8 cellular contexts compared by ENCODE assay signal in the genomic region with DNA sequence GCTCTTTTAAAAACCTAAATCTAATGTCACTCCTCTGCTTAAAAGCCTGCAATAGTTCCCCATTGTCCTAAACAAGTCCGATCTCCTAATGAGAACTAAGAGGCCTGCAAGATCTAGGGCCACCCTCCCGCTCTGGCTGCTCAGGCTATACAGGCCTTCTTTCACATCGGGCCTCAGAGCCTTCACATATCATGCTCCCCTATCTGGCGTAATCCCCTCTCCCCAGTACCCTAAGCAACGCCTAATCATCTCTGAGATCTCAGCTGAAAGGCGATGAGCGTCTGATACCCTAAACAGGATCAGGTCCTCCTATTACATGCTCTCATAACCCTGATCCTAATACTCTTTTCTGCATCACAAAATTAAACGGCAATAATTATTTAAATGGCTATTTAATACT. TPM values are rescaled to one million over a fixed set of nuclear protein-coding genes. Genes with fewer than 3 reads are reported as not detected.
DNase-seq lines count a peak whose midpoint lies in the region; ATAC-seq and TF ChIP-seq lines count a peak whose summit lies in the region.

No MANE protein-coding gene starts in this region.

- WGBS in prostate gland: 19% methylated on average over 8 of the region's 8 CpGs

- H3K9me3 ChIP-seq in RWPE2 (ENCODE audit: severe bottlenecking) (no peaks in the 10 kb centered on the region), prostate gland (no peaks in the 10 kb centered on the region)

- H3K4me1 ChIP-seq in RWPE2 (ENCODE audit: insufficient read depth, poor library complexity, severe bottlenecking) (peaks cover 38% of the 10 kb centered on the region), prostate gland (replicated peaks) (peaks cover 6% of the 10 kb centered on the region)

- H3K27me3 ChIP-seq in RWPE2 (ENCODE audit: insufficient read depth, poor library complexity, severe bottlenecking): no peaks in the 10 kb centered on the region
- H3K27me3 ChIP-seq in prostate gland (replicated peaks; ENCODE audit: insufficient read depth): no peaks in the 10 kb centered on the region

- DNase-seq in ELF-1 (ENCODE audit: low read depth, low spot score) (peak; percentile 33), RWPE2 (ENCODE audit: low spot score) (no peak), erythroblast (lab: John Stamatoyannopoulos, UW) (peak; percentile 53 to 63), prostate gland (ENCODE audit: low spot score) (no peak), T1000 (lab: John Stamatoyannopoulos, UW) (no peak)
- DNase-seq in central memory CD4-positive, alpha-beta T cell: no peak

- intact Hi-C loops in prostate gland (cut with DNase I): loop anchor here (5.0 kb wide), 2 partner anchors 48 to 82 kb away; no protein-coding TSS in a partner anchor

- no peaks in the 10 kb centered on the region for H3K36me3 ChIP-seq in RWPE2 (ENCODE audit: low read depth)
- H3K36me3 ChIP-seq in prostate gland: no peaks in the 10 kb centered on the region

- H3K27ac ChIP-seq in RWPE2 (ENCODE audit: poor library complexity, severe bottlenecking): no peak overlapping the region
- peak overlapping the region; percentile 94 to 98 for H3K27ac ChIP-seq in prostate gland

- peak overlapping the region; percentile 89 for H3K4me3 ChIP-seq in RWPE2 (ENCODE audit: severe bottlenecking)
- peak overlapping the region; percentile 79 to 94 for H3K4me3 ChIP-seq in prostate gland

- TF ChIP-seq CTCF in RWPE2 (IDR thresholded peaks at IDR 0.05; ENCODE audit: poor library complexity, severe bottlenecking): no peak
- no peak for TF ChIP-seq CTCF in prostate gland (IDR thresholded peaks at IDR 0.05)

- no peak for ATAC-seq in RWPE2 (ENCODE audit: low read depth)
- ATAC-seq in HG03521 (IDR thresholded peaks at IDR 0.05; ENCODE audit: unreplicated experiment): no peak
- no peak for ATAC-seq in HG03139 (IDR thresholded peaks at IDR 0.05; ENCODE audit: unreplicated experiment)

- TF ChIP-seq POLR2A in erythroblast (IDR thresholded peaks at IDR 0.05; ENCODE audit: low read length) (no peak), prostate gland (IDR thresholded peaks at IDR 0.05) (no peak)

RNA-seq across cellular contexts. Expression of a gene that starts 1.8 kb away (rescaled TPM):
- total RNA-seq in prostate gland: 10 to 100 TPM; 34.3 to 41.8 TPM

Comparison
In these comparisons a context has a peak if more than half of its experiments do, and no peak if none do; other contexts are left out.
1. DNase-seq: peak in ELF-1 (single experiment) and erythroblast (2 of 2); none in RWPE2 (single experiment), prostate gland (single experiment), T1000 (single experiment) and central memory CD4-positive, alpha-beta T cell (single experiment).